ENCODE assay signal across 1 cellular context in the genomic region with DNA sequence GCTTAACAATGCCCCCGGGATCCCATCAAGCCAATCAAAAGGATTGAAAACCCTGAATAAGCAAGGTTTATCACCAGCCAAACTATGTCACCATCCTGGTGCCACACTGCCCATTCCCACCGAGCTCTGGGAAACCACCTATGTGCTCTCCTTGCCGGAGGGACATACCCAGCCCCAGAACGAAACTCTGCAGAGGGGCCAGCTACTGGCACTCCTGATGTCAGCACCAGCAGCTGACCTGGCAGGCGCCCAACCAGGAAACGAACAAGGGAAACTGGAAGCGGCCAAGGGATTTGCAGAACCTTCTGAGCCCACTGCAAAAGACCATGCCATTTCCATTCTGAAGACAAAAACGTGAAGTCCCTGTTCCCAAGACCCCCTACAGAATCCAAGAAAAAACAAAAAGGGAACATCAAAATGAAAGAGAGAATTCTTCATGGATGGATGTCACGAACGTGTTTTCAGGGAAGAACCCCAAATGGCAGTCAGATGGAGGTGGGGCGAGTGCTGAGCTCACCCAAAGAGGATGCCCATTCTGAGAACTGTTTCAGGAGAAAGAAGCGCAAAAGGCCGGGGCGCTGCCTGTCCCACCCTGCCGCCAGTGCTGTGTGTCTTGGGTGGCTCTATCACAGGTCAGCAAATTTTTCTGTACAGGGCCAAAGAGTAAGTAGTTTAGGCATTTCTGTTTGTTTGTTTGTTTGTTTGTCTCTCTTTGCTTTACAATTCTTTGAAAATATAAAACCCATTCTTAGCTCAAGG.
TF ChIP-seq lines count a peak whose summit lies in the region.

No MANE protein-coding gene starts in this region.

TF ChIP-seq in endothelial cell of umbilical vein, 7 proteins besides CTCF, POLR2A, EP300 and RAD21 (continued from another document):
- no peak for TF ChIP-seq MYC (IDR thresholded peaks at IDR 0.05; ENCODE audit: low read depth, low read length)
- no peak for TF ChIP-seq JUN (IDR thresholded peaks at IDR 0.05; ENCODE audit: borderline replicate concordance, insufficient read depth, insufficient read length, low read depth)
